ENCODE assay signal across 8 cellular contexts in genomic region chr2:55112229-55113016, GRCh38.
DNase-seq lines count a peak whose midpoint lies in the region; ATAC-seq, FAIRE-seq and TF ChIP-seq lines count a peak whose summit lies in the region.

No MANE protein-coding gene starts in this region.

- CTCF ChIA-PET in PC-3 (lab: Charles Lee): no interaction called here

- H3K9ac ChIP-seq in PC-3 (ENCODE audit: low read length): no peak overlapping the region
- no peak overlapping the region for H3K9ac ChIP-seq in neural progenitor cell

- H3K4me1 ChIP-seq in PC-3 (ENCODE audit: insufficient read depth, low read length): peaks cover 58% of the 10 kb centered on the region
- H3K4me1 ChIP-seq in esophagus (ENCODE audit: control insufficient read depth in 2 of 2, insufficient read depth in 2 of 2, low read length in 1 of 2): peaks cover 0 to 2% of the 10 kb centered on the region in 2 donors
- peaks cover 8% of the 10 kb centered on the region for H3K4me1 ChIP-seq in neural progenitor cell

- no peaks in the 10 kb centered on the region for H3K27me3 ChIP-seq in PC-3 (ENCODE audit: low read length)
- H3K27me3 ChIP-seq in esophagus (ENCODE audit: control insufficient read depth in 1 of 2, insufficient read depth in 2 of 2, low read length in 2 of 2): no peaks in the 10 kb centered on the region
- H3K27me3 ChIP-seq in neural progenitor cell: no peaks in the 10 kb centered on the region

- intact Hi-C loops in PC-3 (cut with micrococcal nuclease): loop anchor here (5.0 kb wide), 1 partner anchor 45 kb away; no protein-coding TSS in a partner anchor

- no peak overlapping the region for H3K4me3 ChIP-seq in PC-3 (ENCODE audit: low read length)
- no peak overlapping the region for H3K4me3 ChIP-seq in esophagus (ENCODE audit: low read depth in 1 of 2, low read length in 2 of 2)
- H3K4me3 ChIP-seq in neural progenitor cell: no peak overlapping the region

- H3K9me3 Mint-ChIP-seq in neural progenitor cell: no peaks in the 10 kb centered on the region

- H3K36me3 ChIP-seq in PC-3 (ENCODE audit: low read depth, low read length) (no peaks in the 10 kb centered on the region), esophagus (ENCODE audit: control insufficient read depth in 2 of 2, insufficient read depth in 2 of 2, low read length in 1 of 2) (no peaks in the 10 kb centered on the region), neural progenitor cell (no peaks in the 10 kb centered on the region)

- H3K79me2 ChIP-seq in PC-3 (ENCODE audit: low read length) (no peaks in the 10 kb centered on the region), neural progenitor cell (ENCODE audit: low read depth) (no peaks in the 10 kb centered on the region)

- no TSS peak for BruUV-seq in PC-3 (replicated peaks; lab: Mats Ljungman, UMichigan)

- WGBS in esophagus, 2 donors: 42 to 60% methylated on average over 13 of the region's 13 CpGs

- H4K20me1 ChIP-seq in PC-3 (ENCODE audit: low read length) (no peaks in the 10 kb centered on the region), neural progenitor cell (ENCODE audit: low read depth) (no peaks in the 10 kb centered on the region)

- no peak overlapping the region for H3K4me3 Mint-ChIP-seq in neural progenitor cell

- POLR2A ChIA-PET in PC-3 (lab: Charles Lee; ENCODE audit: unreplicated experiment): interaction anchor here (0.6 to 1.0 kb wide), 3 partner anchors 62 to 475 kb away, joined by 4 to 6 read pairs (median 5); partner anchors contain the start of gene RTN4

- DNase-seq in GM12891 (ENCODE audit: insufficient read length, low spot score) (no peak), PC-3 (no peak), neural progenitor cell (ENCODE audit: low spot score) (peak; percentile 25), foreskin melanocyte (no peak), H4 (ENCODE audit: low spot score) (no peak)

- FAIRE-seq in GM12891 (lab: Jason Lieb, UNC): no peak

- H3K36me3 Mint-ChIP-seq in neural progenitor cell: no peaks in the 10 kb centered on the region

- no peak for TF ChIP-seq POLR2A in GM12891 (IDR thresholded peaks at IDR 0.05; ENCODE audit: low read depth, low read length)

- peaks cover 5% of the 10 kb centered on the region for H3F3A ChIP-seq in PC-3 (ENCODE audit: low read length, unreplicated experiment)
- peaks cover 6% of the 10 kb centered on the region for H3F3A ChIP-seq in neural progenitor cell (ENCODE audit: low read depth)

- no peaks in the 10 kb centered on the region for H3K9me2 ChIP-seq in PC-3 (replicated peaks; ENCODE audit: low read length)

- H2AFZ ChIP-seq in PC-3 (ENCODE audit: low read length) (peak overlapping the region; percentile 60), neural progenitor cell (replicated peaks) (no peak overlapping the region)

- no peaks in the 10 kb centered on the region for H3K27me3 Mint-ChIP-seq in neural progenitor cell (ENCODE audit: insufficient read depth, low read depth)

- H3K4me1 Mint-ChIP-seq in neural progenitor cell: peaks cover 31% of the 10 kb centered on the region

- ATAC-seq in PC-3 (no peak), HG02623 (IDR thresholded peaks at IDR 0.05; ENCODE audit: unreplicated experiment) (no peak), HG03469 (IDR thresholded peaks at IDR 0.05; ENCODE audit: unreplicated experiment) (no peak)

- no peaks in the 10 kb centered on the region for H3K9me3 ChIP-seq in PC-3 (ENCODE audit: low read length)
- no peaks in the 10 kb centered on the region for H3K9me3 ChIP-seq in esophagus (ENCODE audit: control insufficient read depth in 2 of 2, insufficient read depth in 1 of 2, low read depth in 1 of 2, low read length in 1 of 2)
- H3K9me3 ChIP-seq in neural progenitor cell (ENCODE audit: low read depth): no peaks in the 10 kb centered on the region

- peak overlapping the region; percentile 32; the same call in 1 of the 2 replicates for H3K4me2 ChIP-seq in PC-3 (ENCODE audit: low read length)
- no peak overlapping the region for H3K4me2 ChIP-seq in neural progenitor cell

- H3K27ac ChIP-seq in PC-3 (ENCODE audit: low read length): peak overlapping the region; percentile 47
- H3K27ac ChIP-seq in esophagus (ENCODE audit: low read depth in 2 of 2, low read length in 1 of 2): peak overlapping the region; percentile 62 to 88
- no peak overlapping the region for H3K27ac ChIP-seq in neural progenitor cell

- no peak for TF ChIP-seq CTCF in PC-3 (conservative IDR thresholded peaks at IDR 0.05; ENCODE audit: low read depth, low read length)
- TF ChIP-seq CTCF in neural progenitor cell (IDR thresholded peaks at IDR 0.05): no peak

- H3K27ac Mint-ChIP-seq in neural progenitor cell: peak overlapping the region; percentile 93

TF ChIP-seq in GM12891, 5 proteins besides CTCF, POLR2A, EP300 and RAD21:
- TF ChIP-seq POLR2AphosphoS5 (IDR thresholded peaks at IDR 0.05; ENCODE audit: low read depth, low read length): no peak
- no peak for TF ChIP-seq TAF1 (IDR thresholded peaks at IDR 0.05; ENCODE audit: low read depth, low read length)
- no peak for TF ChIP-seq PAX5 (IDR thresholded peaks at IDR 0.05; ENCODE audit: insufficient read depth, low read length, severe bottlenecking)
- peak; percentile 62 for TF ChIP-seq SPI1 (IDR thresholded peaks at IDR 0.05; ENCODE audit: low read depth, low read length)
